30 cellular contexts compared by ENCODE assay signal in the genomic region with DNA sequence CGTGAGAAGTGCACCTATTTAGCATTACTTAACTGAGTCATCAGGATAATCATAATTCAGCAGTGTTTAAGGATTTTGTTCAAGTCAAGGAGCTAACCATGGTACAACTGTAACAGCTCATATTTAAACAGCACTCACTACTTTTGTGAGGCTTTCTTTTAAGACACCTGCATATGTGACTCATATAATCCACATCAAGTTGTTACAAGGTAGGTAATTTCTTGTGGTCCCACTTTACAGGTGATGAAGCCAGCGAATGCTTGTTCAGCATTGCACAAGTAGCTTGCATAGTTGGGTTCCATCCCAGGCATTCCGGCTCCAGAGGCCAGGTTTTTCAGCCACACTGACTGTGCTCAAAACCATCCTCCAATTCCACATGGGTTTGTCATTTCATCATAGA.
A peak's percentile ranks its signal among the peaks of the same experiment; 100 is the strongest.
DNase-seq lines count a peak whose midpoint lies in the region; ATAC-seq, FAIRE-seq and TF ChIP-seq lines count a peak whose summit lies in the region.
"Had no signal": no experiment of that assay in that cellular context is flagged by ENCODE, and none has a peak within 500 bp of the region (broad histone marks: within the 10 kb centered on the region; RNA-seq: fewer than 3 reads in every experiment).

No MANE protein-coding gene starts in this region.

- FAIRE-seq in bronchial epithelial cell (lab: Jason Lieb, UNC) = peak; percentile 83
- FAIRE-seq in frontal cortex (lab: Jason Lieb, UNC) = no peak
- FAIRE-seq: endometrium, GM19239, RCC 7860 had no signal

- H2AFZ ChIP-seq in IMR-90 (replicated peaks; ENCODE audit: low read length, poor library complexity) = no peak overlapping the region

- no peaks in the 10 kb centered on the region for H3K27me3 ChIP-seq in IMR-90 (ENCODE audit: control insufficient read depth, insufficient read depth, low read length)
- no peaks in the 10 kb centered on the region for H3K27me3 ChIP-seq in bronchial epithelial cell (ENCODE audit: control insufficient read depth, insufficient read depth, low read length)
- H3K27me3 ChIP-seq: BE2C, heart left ventricle had no signal

- H4K5ac ChIP-seq in IMR-90 (ENCODE audit: low read depth, low read length) = no peak overlapping the region

- H3K4me3 ChIP-seq in AG10803 (ENCODE audit: low read length) (no peak overlapping the region), IMR-90 (ENCODE audit: insufficient read depth, low read depth, low read length) (no peak overlapping the region), bronchial epithelial cell (ENCODE audit: low read depth, low read length) (no peak overlapping the region)
- H3K4me3 ChIP-seq: heart left ventricle had no signal

- no peak overlapping the region for H3K9ac ChIP-seq in IMR-90 (ENCODE audit: low read depth, low read length)

- H2BK15ac ChIP-seq in IMR-90 (ENCODE audit: low read depth, low read length) = no peak overlapping the region

- no peak overlapping the region for H2BK120ac ChIP-seq in IMR-90 (ENCODE audit: low read depth, low read length)

- CTCF ChIA-PET in IMR-90 (lab: Yijun Ruan, JAX) = interaction anchor here (0.6 to 1.9 kb wide), 3 partner anchors 18 to 101 kb away, joined by 4 read pairs; no protein-coding TSS in a partner anchor

- DNase-seq in AG10803 (ENCODE audit: low read depth) (peak; percentile 72), IMR-90 (peak; percentile 31), bronchial epithelial cell (ENCODE audit: low read depth) (peak; percentile 86), iris pigment epithelial cell (ENCODE audit: low read depth) (peak; percentile 24), NCI-H2196 treated with DMSO at 0.1 percent for 48 hours (lab: John Stamatoyannopoulos, UW; ENCODE audit: unreplicated experiment) (no peak), frontal cortex (ENCODE audit: low spot score in 2 of 2) (no peak)
- DNase-seq in activated naive CD4-positive, alpha-beta T cell treated with anti-CD3 and anti-CD28 coated beads, Interleukin-2, amount 50 U/mL, for 72 hours (ENCODE audit: low spot score in 2 of 2) = no peak
- DNase-seq: activated CD4-positive, alpha-beta T cell treated with anti-CD3 and anti-CD28 coated beads for 36 hours; activated effector memory CD4-positive, alpha-beta T cell treated with anti-CD3 and anti-CD28 coated beads, Interleukin-2, amount 50 U/mL, for 16 hours; activated naive CD8-positive, alpha-beta T cell treated with anti-CD3 and anti-CD28 coated beads, Interleukin-2, amount 10 ng/mL, durations not matched to agents 7 days and 5 days; activated T-cell treated with anti-CD3 and anti-CD28 coated beads, Interleukin-2, amount 50 U/mL, for 1 hour; BE2C; GDM1; heart left ventricle; Kasumi-1; kidney glomerular epithelial cell; NCI-H1694 treated with DMSO at 0.1 percent for 48 hours; NCI-H2171; NCI-H526 treated with DMSO at 0.1 percent for 48 hours; stimulated activated CD4-positive, alpha-beta T cell treated with anti-CD3 and anti-CD28 coated beads, Interleukin-4, amount 100 ng/mL, for 24 hours had no signal

- no peak overlapping the region for H3K27ac Mint-ChIP-seq in activated naive CD4-positive, alpha-beta T cell treated with anti-CD3 and anti-CD28 coated beads, Interleukin-2, amount 50 U/mL, for 72 hours
- H3K27ac Mint-ChIP-seq: activated CD4-positive, alpha-beta T cell treated with anti-CD3 and anti-CD28 coated beads for 36 hours; activated naive CD8-positive, alpha-beta T cell treated with anti-CD3 and anti-CD28 coated beads, Interleukin-2, amount 10 ng/mL, durations not matched to agents 7 days and 5 days; memory B cell; stimulated activated effector memory CD8-positive, alpha-beta T cell treated with anti-CD3 and anti-CD28 coated beads, Interleukin-12 subunit alpha, Interleukin-12 subunit beta, amount 100 ng/mL, for 72 hours; T-helper 1 cell treated with Interleukin-12 subunit alpha and Interleukin-12 subunit beta and Interleukin-4 antibody, amounts not matched to agents 30 μg/mL and 1 μg/mL, for 36 hours; type B pancreatic cell had no signal

- H3K14ac ChIP-seq in IMR-90 (replicated peaks; ENCODE audit: low read depth, low read length) = 0 out of 2 replicates have a peak overlapping the region, but pooled peaks have one; percentile 20

- intact Hi-C loops in IMR-90 (cut with micrococcal nuclease) = no loop called here

- no TSS peak for BruUV-seq in IMR-90 (replicated peaks; lab: Mats Ljungman, UMichigan)

- TF ChIP-seq CTCF in AG10803 (conservative IDR thresholded peaks at IDR 0.05; ENCODE audit: low read length) (no peak), IMR-90 (conservative IDR thresholded peaks at IDR 0.05; ENCODE audit: low read depth, low read length) (no peak), bronchial epithelial cell (IDR thresholded peaks at IDR 0.05; ENCODE audit: insufficient read depth, low read length, severe bottlenecking) (no peak)

- no peak overlapping the region for H3K27ac ChIP-seq in IMR-90 (ENCODE audit: insufficient read depth, low read length)
- H3K27ac ChIP-seq: heart left ventricle, HL-60 had no signal

- H2BK20ac ChIP-seq in IMR-90 (ENCODE audit: low read depth, low read length) = no peak overlapping the region

- TF ChIP-seq RAD21 in IMR-90 (IDR thresholded peaks at IDR 0.05; ENCODE audit: low read length) = no peak

- no peaks in the 10 kb centered on the region for H3K9me3 ChIP-seq in IMR-90 (ENCODE audit: control insufficient read depth, insufficient read depth, low read length)
- H3K9me3 ChIP-seq: BE2C, heart left ventricle had no signal

- H3K36me3 ChIP-seq in IMR-90 (ENCODE audit: control insufficient read depth, insufficient read depth, low read length) (no peaks in the 10 kb centered on the region), bronchial epithelial cell (ENCODE audit: control insufficient read depth, insufficient read depth, low read length) (no peaks in the 10 kb centered on the region)
- H3K36me3 ChIP-seq: BE2C, heart left ventricle had no signal

- H3K4me1 ChIP-seq in IMR-90 (ENCODE audit: control insufficient read depth, insufficient read depth, low read length) = no peaks in the 10 kb centered on the region; the same call in 1 of the 2 replicates
- H3K4me1 ChIP-seq: BE2C, heart left ventricle had no signal

- no peak overlapping the region for H4K8ac ChIP-seq in IMR-90 (ENCODE audit: low read depth in 2 of 2, low read length in 2 of 2)

- no peaks in the 10 kb centered on the region for H3K79me1 ChIP-seq in IMR-90 (ENCODE audit: low read depth in 1 of 2, low read length in 2 of 2)

- H3K18ac ChIP-seq in IMR-90 (ENCODE audit: low read depth, low read length) = no peak overlapping the region

- H4K91ac ChIP-seq in IMR-90 (ENCODE audit: insufficient read depth, low read depth, low read length) = no peak overlapping the region

- no peak overlapping the region for H3K4me2 ChIP-seq in IMR-90 (ENCODE audit: low read depth, low read length)

- no peak overlapping the region for H2AK5ac ChIP-seq in IMR-90 (ENCODE audit: low read depth, low read length)

- H3K36me3 Mint-ChIP-seq in activated naive CD4-positive, alpha-beta T cell treated with anti-CD3 and anti-CD28 coated beads, Interleukin-2, amount 50 U/mL, for 72 hours = no peaks in the 10 kb centered on the region
- H3K36me3 Mint-ChIP-seq: activated naive CD8-positive, alpha-beta T cell treated with anti-CD3 and anti-CD28 coated beads, Interleukin-2, amount 10 ng/mL, durations not matched to agents 7 days and 5 days; memory B cell; stimulated activated effector memory CD8-positive, alpha-beta T cell treated with anti-CD3 and anti-CD28 coated beads, Interleukin-12 subunit alpha, Interleukin-12 subunit beta, amount 100 ng/mL, for 72 hours; type B pancreatic cell had no signal

- POLR2A ChIA-PET in IMR-90 (lab: Charles Lee; ENCODE audit: unreplicated experiment) = no interaction called here

- H2BK5ac ChIP-seq in IMR-90 (ENCODE audit: low read depth, low read length, poor library complexity, severe bottlenecking) = no peak overlapping the region

- H3K9me1 ChIP-seq in IMR-90 (ENCODE audit: insufficient read depth, low read length) = no peaks in the 10 kb centered on the region; the same call in 1 of the 2 replicates

- ATAC-seq in IMR-90 (ENCODE audit: low read depth) = no peak; the same call in 1 of the 2 replicates
- ATAC-seq in activated naive CD4-positive, alpha-beta T cell treated with anti-CD3 and anti-CD28 coated beads, Interleukin-2, amount 50 U/mL, for 72 hours = no peak
- no peak for ATAC-seq in GM21528 (IDR thresholded peaks at IDR 0.05; ENCODE audit: low FRiP score, unreplicated experiment)
- ATAC-seq: activated CD4-positive, alpha-beta T cell treated with anti-CD3 and anti-CD28 coated beads for 36 hours; heart left ventricle; sciatic nerve; stimulated activated effector memory CD8-positive, alpha-beta T cell treated with anti-CD3 and anti-CD28 coated beads, Interleukin-12 subunit alpha, Interleukin-12 subunit beta, amount 100 ng/mL, for 72 hours had no signal

- in situ Hi-C loops in IMR-90 (cut with MboI; ENCODE audit: low sequenced_read_pairs) = no loop called here

- H2AK9ac ChIP-seq in IMR-90 (replicated peaks; ENCODE audit: low read depth, low read length, poor library complexity) = no peak overlapping the region

- TF ChIP-seq POLR2A in IMR-90 (IDR thresholded peaks at IDR 0.05; ENCODE audit: low read depth, low read length) = no peak

- no peak overlapping the region for H3K4ac ChIP-seq in IMR-90 (ENCODE audit: low read depth, low read length)

- dilution Hi-C loops in IMR-90 (cut with HindIII; ENCODE audit: low sequenced_read_pairs, unreplicated experiment) = no loop called here

- H4K20me1 ChIP-seq in IMR-90 (ENCODE audit: insufficient read depth, low read length) = no peaks in the 10 kb centered on the region

- H3K9me3 Mint-ChIP-seq in activated naive CD4-positive, alpha-beta T cell treated with anti-CD3 and anti-CD28 coated beads, Interleukin-2, amount 50 U/mL, for 72 hours = no peaks in the 10 kb centered on the region
- H3K9me3 Mint-ChIP-seq: activated naive CD8-positive, alpha-beta T cell treated with anti-CD3 and anti-CD28 coated beads, Interleukin-2, amount 10 ng/mL, durations not matched to agents 7 days and 5 days; memory B cell; T-helper 1 cell treated with Interleukin-12 subunit alpha and Interleukin-12 subunit beta and Interleukin-4 antibody, amounts not matched to agents 30 μg/mL and 1 μg/mL, for 36 hours had no signal

- no peak overlapping the region for H3K56ac ChIP-seq in IMR-90 (ENCODE audit: extremely low read depth, insufficient read depth, low read length)

- 90% methylated on average over 2 of the region's 3 CpGs; no CpG with 5 or more reads in 1 of the 2 experiments for WGBS in IMR-90 (ENCODE audit: extremely low coverage in 2 of 2, insufficient read length in 1 of 2), 2 experiments

- H3K23ac ChIP-seq in IMR-90 (ENCODE audit: low read depth, low read length) = no peak overlapping the region

TF ChIP-seq in IMR-90, 13 proteins besides CTCF, POLR2A, EP300 and RAD21 (continues in another document):
- TF ChIP-seq, protein P1, sequence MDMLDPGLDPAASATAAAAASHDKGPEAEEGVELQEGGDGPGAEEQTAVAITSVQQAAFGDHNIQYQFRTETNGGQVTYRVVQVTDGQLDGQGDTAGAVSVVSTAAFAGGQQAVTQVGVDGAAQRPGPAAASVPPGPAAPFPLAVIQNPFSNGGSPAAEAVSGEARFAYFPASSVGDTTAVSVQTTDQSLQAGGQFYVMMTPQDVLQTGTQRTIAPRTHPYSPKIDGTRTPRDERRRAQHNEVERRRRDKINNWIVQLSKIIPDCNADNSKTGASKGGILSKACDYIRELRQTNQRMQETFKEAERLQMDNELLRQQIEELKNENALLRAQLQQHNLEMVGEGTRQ (IDR thresholded peaks at IDR 0.05; ENCODE audit: low read depth, low read length) = no peak
- TF ChIP-seq CEBPB (IDR thresholded peaks at IDR 0.05; ENCODE audit: low read depth, low read length) = peak; percentile 16; the same call in 1 of the 2 replicates

Comparison
In these comparisons a context has a peak if more than half of its experiments do, and no peak if none do; other contexts are left out.
1. DNase-seq: peak in AG10803 (single experiment), IMR-90 (single experiment), bronchial epithelial cell (single experiment) and iris pigment epithelial cell (single experiment); none in activated naive CD4-positive, alpha-beta T cell treated with anti-CD3 and anti-CD28 coated beads, Interleukin-2, amount 50 U/mL, for 72 hours (0 of 2), NCI-H2196 treated with DMSO at 0.1 percent for 48 hours (single experiment) and frontal cortex (0 of 2).